ENCODE assay signal across 1 cellular context in the genomic region with DNA sequence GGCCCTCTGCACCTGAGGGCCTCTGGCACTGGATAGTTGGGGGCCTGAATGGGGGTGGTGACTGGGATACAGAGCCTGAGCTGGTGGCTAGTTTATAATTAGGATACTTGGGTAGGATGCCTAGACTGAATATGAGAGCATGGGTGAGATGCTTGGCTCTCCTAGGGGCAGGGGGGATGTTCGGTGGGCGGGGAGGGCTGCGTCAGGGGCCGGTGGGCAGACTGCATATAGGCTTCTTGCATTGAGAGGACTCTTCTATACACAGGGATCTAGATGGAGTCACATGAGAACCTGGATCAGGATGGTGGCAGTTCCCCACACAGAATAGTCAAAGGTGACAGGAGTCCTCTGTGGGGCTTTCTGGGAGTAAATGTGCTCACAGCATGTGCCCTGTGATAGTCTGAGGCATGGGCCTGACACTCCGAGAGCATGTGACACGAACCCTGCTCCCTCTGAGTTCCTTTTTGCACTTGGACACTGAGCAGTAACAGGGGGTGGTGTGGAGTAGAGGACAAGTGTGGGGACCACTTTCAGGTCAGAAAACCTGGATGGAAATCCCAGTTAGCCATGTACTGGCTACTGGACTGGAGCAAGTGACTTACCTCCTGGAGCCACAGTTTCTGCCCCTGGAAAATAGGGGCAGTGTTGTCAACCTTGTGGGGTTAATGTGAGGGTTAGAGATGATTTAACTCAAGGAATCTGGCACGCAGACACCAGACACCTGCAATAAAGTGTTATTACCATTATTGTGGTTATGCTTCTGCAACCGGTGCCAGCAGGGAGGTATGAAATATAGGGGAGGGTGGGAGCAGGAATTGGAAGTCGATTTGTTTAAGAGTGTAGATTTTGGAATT.
TF ChIP-seq lines count a peak whose summit lies in the region.

No MANE protein-coding gene starts in this region.

TF ChIP-seq in HEK293, 187 proteins besides CTCF, POLR2A, EP300 and RAD21 (continued from another document and continues in another):
- TF ChIP-seq, protein P1, sequence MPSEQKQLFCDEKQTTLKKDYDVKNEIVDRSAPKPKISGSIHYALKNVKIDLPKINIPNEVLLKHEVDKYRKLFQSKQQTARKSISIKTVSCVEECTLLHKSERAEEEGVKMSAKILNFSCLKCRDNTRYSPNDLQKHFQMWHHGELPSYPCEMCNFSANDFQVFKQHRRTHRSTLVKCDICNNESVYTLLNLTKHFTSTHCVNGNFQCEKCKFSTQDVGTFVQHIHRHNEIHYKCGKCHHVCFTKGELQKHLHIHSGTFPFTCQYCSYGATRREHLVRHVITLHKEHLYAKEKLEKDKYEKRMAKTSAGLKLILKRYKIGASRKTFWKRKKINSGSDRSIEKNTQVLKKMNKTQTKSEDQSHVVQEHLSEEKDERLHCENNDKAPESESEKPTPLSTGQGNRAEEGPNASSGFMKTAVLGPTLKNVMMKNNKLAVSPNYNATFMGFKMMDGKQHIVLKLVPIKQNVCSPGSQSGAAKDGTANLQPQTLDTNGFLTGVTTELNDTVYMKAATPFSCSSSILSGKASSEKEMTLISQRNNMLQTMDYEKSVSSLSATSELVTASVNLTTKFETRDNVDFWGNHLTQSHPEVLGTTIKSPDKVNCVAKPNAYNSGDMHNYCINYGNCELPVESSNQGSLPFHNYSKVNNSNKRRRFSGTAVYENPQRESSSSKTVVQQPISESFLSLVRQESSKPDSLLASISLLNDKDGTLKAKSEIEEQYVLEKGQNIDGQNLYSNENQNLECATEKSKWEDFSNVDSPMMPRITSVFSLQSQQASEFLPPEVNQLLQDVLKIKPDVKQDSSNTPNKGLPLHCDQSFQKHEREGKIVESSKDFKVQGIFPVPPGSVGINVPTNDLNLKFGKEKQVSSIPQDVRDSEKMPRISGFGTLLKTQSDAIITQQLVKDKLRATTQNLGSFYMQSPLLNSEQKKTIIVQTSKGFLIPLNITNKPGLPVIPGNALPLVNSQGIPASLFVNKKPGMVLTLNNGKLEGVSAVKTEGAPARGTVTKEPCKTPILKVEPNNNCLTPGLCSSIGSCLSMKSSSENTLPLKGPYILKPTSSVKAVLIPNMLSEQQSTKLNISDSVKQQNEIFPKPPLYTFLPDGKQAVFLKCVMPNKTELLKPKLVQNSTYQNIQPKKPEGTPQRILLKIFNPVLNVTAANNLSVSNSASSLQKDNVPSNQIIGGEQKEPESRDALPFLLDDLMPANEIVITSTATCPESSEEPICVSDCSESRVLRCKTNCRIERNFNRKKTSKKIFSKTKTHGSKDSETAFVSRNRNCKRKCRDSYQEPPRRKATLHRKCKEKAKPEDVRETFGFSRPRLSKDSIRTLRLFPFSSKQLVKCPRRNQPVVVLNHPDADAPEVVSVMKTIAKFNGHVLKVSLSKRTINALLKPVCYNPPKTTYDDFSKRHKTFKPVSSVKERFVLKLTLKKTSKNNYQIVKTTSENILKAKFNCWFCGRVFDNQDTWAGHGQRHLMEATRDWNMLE (tag by site-specific recombination; conservative IDR thresholded peaks at IDR 0.05; ENCODE audit: low read depth) = no peak
- TF ChIP-seq ZNF324 (tag by site-specific recombination; IDR thresholded peaks at IDR 0.05) = no peak
- peak; percentile 54 for TF ChIP-seq ZNF600 (tag by site-specific recombination; IDR thresholded peaks at IDR 0.05)
- TF ChIP-seq ZSCAN16 (tag by site-specific recombination; IDR thresholded peaks at IDR 0.05) = no peak
- TF ChIP-seq, protein P2, sequence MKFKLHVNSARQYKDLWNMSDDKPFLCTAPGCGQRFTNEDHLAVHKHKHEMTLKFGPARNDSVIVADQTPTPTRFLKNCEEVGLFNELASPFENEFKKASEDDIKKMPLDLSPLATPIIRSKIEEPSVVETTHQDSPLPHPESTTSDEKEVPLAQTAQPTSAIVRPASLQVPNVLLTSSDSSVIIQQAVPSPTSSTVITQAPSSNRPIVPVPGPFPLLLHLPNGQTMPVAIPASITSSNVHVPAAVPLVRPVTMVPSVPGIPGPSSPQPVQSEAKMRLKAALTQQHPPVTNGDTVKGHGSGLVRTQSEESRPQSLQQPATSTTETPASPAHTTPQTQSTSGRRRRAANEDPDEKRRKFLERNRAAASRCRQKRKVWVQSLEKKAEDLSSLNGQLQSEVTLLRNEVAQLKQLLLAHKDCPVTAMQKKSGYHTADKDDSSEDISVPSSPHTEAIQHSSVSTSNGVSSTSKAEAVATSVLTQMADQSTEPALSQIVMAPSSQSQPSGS (tag by site-specific recombination; IDR thresholded peaks at IDR 0.05; ENCODE audit: low read depth) = no peak
- TF ChIP-seq ZNF169 (tag by site-specific recombination; IDR thresholded peaks at IDR 0.05) = no peak
- TF ChIP-seq KLF7 (tag by site-specific recombination; IDR thresholded peaks at IDR 0.05; ENCODE audit: borderline replicate concordance) = no peak
- no peak for TF ChIP-seq TRIM28 (IDR thresholded peaks at IDR 0.05; ENCODE audit: borderline replicate concordance, low read length)
- no peak for TF ChIP-seq ZNF140 (tag by site-specific recombination; IDR thresholded peaks at IDR 0.05)
- TF ChIP-seq, protein P3, sequence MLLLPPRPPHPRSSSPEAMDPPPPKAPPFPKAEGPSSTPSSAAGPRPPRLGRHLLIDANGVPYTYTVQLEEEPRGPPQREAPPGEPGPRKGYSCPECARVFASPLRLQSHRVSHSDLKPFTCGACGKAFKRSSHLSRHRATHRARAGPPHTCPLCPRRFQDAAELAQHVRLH (tag by site-specific recombination; IDR thresholded peaks at IDR 0.05) = no peak
- no peak for TF ChIP-seq ZNF561 (tag by site-specific recombination; IDR thresholded peaks at IDR 0.05; ENCODE audit: borderline replicate concordance)
- TF ChIP-seq, protein P4, sequence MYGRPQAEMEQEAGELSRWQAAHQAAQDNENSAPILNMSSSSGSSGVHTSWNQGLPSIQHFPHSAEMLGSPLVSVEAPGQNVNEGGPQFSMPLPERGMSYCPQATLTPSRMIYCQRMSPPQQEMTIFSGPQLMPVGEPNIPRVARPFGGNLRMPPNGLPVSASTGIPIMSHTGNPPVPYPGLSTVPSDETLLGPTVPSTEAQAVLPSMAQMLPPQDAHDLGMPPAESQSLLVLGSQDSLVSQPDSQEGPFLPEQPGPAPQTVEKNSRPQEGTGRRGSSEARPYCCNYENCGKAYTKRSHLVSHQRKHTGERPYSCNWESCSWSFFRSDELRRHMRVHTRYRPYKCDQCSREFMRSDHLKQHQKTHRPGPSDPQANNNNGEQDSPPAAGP (tag by site-specific recombination; IDR thresholded peaks at IDR 0.05) = no peak
- no peak for TF ChIP-seq ZNF132 (tag by site-specific recombination; IDR thresholded peaks at IDR 0.05; ENCODE audit: borderline replicate concordance)
- no peak for TF ChIP-seq ZBTB20 (tag by site-specific recombination; IDR thresholded peaks at IDR 0.05)
- TF ChIP-seq ZNF354C (tag by site-specific recombination; IDR thresholded peaks at IDR 0.05; ENCODE audit: borderline replicate concordance, low read depth) = no peak
- 0 out of 2 replicates have a peak, but pooled peaks have one; percentile 39 for TF ChIP-seq ZXDB (tag by site-specific recombination; IDR thresholded peaks at IDR 0.05)
- 0 out of 2 replicates have a peak, but pooled peaks have one; percentile 23 for TF ChIP-seq GLIS1 (tag by site-specific recombination; IDR thresholded peaks at IDR 0.05)
- no peak for TF ChIP-seq ZNF19 (tag by site-specific recombination; IDR thresholded peaks at IDR 0.05; ENCODE audit: low read depth)
- peak; percentile 61; the same call in 1 of the 2 replicates for TF ChIP-seq SP7 (tag by site-specific recombination; IDR thresholded peaks at IDR 0.05)
- peak; percentile 29; the same call in 1 of the 2 replicates for TF ChIP-seq ZIC2 (tag by site-specific recombination; IDR thresholded peaks at IDR 0.05)
- TF ChIP-seq, protein P5, sequence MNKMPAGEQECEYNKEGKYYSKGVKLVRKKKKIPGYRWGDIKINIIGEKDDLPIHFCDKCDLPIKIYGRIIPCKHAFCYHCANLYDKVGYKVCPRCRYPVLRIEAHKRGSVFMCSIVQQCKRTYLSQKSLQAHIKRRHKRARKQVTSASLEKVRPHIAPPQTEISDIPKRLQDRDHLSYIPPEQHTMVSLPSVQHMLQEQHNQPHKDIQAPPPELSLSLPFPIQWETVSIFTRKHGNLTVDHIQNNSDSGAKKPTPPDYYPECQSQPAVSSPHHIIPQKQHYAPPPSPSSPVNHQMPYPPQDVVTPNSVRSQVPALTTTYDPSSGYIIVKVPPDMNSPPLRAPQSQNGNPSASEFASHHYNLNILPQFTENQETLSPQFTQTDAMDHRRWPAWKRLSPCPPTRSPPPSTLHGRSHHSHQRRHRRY (tag by site-specific recombination; IDR thresholded peaks at IDR 0.05) = no peak
- no peak for TF ChIP-seq SETDB1 (IDR thresholded peaks at IDR 0.05; ENCODE audit: insufficient read length, low read length)
- TF ChIP-seq ZNF747 (tag by site-specific recombination; IDR thresholded peaks at IDR 0.05) = no peak
- TF ChIP-seq ZNF366 (tag by site-specific recombination; conservative IDR thresholded peaks at IDR 0.05) = no peak
- TF ChIP-seq, protein P6, sequence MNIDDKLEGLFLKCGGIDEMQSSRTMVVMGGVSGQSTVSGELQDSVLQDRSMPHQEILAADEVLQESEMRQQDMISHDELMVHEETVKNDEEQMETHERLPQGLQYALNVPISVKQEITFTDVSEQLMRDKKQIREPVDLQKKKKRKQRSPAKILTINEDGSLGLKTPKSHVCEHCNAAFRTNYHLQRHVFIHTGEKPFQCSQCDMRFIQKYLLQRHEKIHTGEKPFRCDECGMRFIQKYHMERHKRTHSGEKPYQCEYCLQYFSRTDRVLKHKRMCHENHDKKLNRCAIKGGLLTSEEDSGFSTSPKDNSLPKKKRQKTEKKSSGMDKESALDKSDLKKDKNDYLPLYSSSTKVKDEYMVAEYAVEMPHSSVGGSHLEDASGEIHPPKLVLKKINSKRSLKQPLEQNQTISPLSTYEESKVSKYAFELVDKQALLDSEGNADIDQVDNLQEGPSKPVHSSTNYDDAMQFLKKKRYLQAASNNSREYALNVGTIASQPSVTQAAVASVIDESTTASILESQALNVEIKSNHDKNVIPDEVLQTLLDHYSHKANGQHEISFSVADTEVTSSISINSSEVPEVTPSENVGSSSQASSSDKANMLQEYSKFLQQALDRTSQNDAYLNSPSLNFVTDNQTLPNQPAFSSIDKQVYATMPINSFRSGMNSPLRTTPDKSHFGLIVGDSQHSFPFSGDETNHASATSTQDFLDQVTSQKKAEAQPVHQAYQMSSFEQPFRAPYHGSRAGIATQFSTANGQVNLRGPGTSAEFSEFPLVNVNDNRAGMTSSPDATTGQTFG (tag by site-specific recombination; IDR thresholded peaks at IDR 0.05; ENCODE audit: borderline replicate concordance) = no peak
- no peak for TF ChIP-seq ZNF473 (tag by site-specific recombination; IDR thresholded peaks at IDR 0.05)
- TF ChIP-seq, protein P7, sequence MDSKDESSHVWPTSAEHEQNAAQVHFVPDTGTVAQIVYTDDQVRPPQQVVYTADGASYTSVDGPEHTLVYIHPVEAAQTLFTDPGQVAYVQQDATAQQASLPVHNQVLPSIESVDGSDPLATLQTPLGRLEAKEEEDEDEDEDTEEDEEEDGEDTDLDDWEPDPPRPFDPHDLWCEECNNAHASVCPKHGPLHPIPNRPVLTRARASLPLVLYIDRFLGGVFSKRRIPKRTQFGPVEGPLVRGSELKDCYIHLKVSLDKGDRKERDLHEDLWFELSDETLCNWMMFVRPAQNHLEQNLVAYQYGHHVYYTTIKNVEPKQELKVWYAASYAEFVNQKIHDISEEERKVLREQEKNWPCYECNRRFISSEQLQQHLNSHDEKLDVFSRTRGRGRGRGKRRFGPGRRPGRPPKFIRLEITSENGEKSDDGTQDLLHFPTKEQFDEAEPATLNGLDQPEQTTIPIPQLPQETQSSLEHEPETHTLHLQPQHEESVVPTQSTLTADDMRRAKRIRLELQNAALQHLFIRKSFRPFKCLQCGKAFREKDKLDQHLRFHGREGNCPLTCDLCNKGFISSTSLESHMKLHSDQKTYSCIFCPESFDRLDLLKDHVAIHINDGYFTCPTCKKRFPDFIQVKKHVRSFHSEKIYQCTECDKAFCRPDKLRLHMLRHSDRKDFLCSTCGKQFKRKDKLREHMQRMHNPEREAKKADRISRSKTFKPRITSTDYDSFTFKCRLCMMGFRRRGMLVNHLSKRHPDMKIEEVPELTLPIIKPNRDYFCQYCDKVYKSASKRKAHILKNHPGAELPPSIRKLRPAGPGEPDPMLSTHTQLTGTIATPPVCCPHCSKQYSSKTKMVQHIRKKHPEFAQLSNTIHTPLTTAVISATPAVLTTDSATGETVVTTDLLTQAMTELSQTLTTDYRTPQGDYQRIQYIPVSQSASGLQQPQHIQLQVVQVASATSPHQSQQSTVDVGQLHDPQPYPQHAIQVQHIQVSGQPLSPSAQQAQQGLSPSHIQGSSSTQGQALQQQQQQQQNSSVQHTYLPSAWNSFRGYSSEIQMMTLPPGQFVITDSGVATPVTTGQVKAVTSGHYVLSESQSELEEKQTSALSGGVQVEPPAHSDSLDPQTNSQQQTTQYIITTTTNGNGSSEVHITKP (tag by site-specific recombination; IDR thresholded peaks at IDR 0.05) = peak; percentile 32; the same call in 1 of the 2 replicates
- no peak for TF ChIP-seq ZNF16 (tag by site-specific recombination; IDR thresholded peaks at IDR 0.05; ENCODE audit: low read depth)
- TF ChIP-seq, protein P8, sequence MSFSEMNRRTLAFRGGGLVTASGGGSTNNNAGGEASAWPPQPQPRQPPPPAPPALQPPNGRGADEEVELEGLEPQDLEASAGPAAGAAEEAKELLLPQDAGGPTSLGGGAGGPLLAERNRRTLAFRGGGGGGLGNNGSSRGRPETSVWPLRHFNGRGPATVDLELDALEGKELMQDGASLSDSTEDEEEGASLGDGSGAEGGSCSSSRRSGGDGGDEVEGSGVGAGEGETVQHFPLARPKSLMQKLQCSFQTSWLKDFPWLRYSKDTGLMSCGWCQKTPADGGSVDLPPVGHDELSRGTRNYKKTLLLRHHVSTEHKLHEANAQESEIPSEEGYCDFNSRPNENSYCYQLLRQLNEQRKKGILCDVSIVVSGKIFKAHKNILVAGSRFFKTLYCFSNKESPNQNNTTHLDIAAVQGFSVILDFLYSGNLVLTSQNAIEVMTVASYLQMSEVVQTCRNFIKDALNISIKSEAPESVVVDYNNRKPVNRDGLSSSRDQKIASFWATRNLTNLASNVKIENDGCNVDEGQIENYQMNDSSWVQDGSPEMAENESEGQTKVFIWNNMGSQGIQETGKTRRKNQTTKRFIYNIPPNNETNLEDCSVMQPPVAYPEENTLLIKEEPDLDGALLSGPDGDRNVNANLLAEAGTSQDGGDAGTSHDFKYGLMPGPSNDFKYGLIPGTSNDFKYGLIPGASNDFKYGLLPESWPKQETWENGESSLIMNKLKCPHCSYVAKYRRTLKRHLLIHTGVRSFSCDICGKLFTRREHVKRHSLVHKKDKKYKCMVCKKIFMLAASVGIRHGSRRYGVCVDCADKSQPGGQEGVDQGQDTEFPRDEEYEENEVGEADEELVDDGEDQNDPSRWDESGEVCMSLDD (tag by site-specific recombination; IDR thresholded peaks at IDR 0.05) = no peak
- TF ChIP-seq ZNF404 (tag by site-specific recombination; IDR thresholded peaks at IDR 0.05) = no peak
- TF ChIP-seq, protein P9, sequence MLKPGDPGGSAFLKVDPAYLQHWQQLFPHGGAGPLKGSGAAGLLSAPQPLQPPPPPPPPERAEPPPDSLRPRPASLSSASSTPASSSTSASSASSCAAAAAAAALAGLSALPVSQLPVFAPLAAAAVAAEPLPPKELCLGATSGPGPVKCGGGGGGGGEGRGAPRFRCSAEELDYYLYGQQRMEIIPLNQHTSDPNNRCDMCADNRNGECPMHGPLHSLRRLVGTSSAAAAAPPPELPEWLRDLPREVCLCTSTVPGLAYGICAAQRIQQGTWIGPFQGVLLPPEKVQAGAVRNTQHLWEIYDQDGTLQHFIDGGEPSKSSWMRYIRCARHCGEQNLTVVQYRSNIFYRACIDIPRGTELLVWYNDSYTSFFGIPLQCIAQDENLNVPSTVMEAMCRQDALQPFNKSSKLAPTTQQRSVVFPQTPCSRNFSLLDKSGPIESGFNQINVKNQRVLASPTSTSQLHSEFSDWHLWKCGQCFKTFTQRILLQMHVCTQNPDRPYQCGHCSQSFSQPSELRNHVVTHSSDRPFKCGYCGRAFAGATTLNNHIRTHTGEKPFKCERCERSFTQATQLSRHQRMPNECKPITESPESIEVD (tag by site-specific recombination; IDR thresholded peaks at IDR 0.05) = no peak
- TF ChIP-seq RBAK (tag by site-specific recombination; IDR thresholded peaks at IDR 0.05) = no peak
- TF ChIP-seq ZNF843 (tag by site-specific recombination; IDR thresholded peaks at IDR 0.05) = no peak
- TF ChIP-seq OSR2 (tag by site-specific recombination; IDR thresholded peaks at IDR 0.05) = peak; percentile 77
